In genomic region chr6:33576668-33577067, GRCh38 we compare ENCODE assay signal across 10 cellular contexts. TPM values are rescaled to one million over a fixed set of nuclear protein-coding genes. Genes with fewer than 3 reads are reported as not detected.
DNase-seq lines count a peak whose midpoint lies in the region; ATAC-seq and TF ChIP-seq lines count a peak whose summit lies in the region.
"Had no signal": no experiment of that assay in that cellular context is flagged by ENCODE, and none has a peak within 500 bp of the region (broad histone marks: within the 10 kb centered on the region; RNA-seq: fewer than 3 reads in every experiment).

No MANE protein-coding gene starts in this region.

- TF ChIP-seq CTCF in lung (IDR thresholded peaks at IDR 0.05; ENCODE audit: control extremely low read depth, extremely low read depth) (no peak), type B pancreatic cell (conservative IDR thresholded peaks at IDR 0.05) (no peak), GM13976 (IDR thresholded peaks at IDR 0.05; ENCODE audit: borderline replicate concordance, control extremely low read depth, extremely low read depth, insufficient read depth, missing control alignments) (no peak)

- H3K9me3 ChIP-seq in lung (ENCODE audit: control insufficient read depth in 2 of 2, insufficient read depth in 1 of 2, low read length in 1 of 2), result no peaks in the 10 kb centered on the region
- H3K9me3 ChIP-seq: right lobe of liver had no signal

- peak overlapping the region; percentile 94 for H3K4me3 Mint-ChIP-seq in activated naive CD4-positive, alpha-beta T cell treated with anti-CD3 and anti-CD28 coated beads, Interleukin-2, amount 10 ng/mL, durations not matched to agents 7 days and 5 days
- no peak overlapping the region for H3K4me3 Mint-ChIP-seq in activated naive CD8-positive, alpha-beta T cell treated with anti-CD3 and anti-CD28 coated beads for 36 hours
- H3K4me3 Mint-ChIP-seq in type B pancreatic cell, result peak overlapping the region; percentile 45

- in situ Hi-C loops in GM13976 (cut with MboI; ENCODE audit: low sequenced_read_pairs, unreplicated experiment), result no loop called here

- no peaks in the 10 kb centered on the region for H3K27me3 ChIP-seq in lung (ENCODE audit: control insufficient read depth, insufficient read depth)
- H3K27me3 ChIP-seq: right lobe of liver had no signal

- 85% methylated on average over 11 of the region's 11 CpGs for WGBS in lung, 2 donors

- H3K36me3 Mint-ChIP-seq in activated naive CD4-positive, alpha-beta T cell treated with anti-CD3 and anti-CD28 coated beads, Interleukin-2, amount 10 ng/mL, durations not matched to agents 7 days and 5 days, result peaks cover 50% of the 10 kb centered on the region
- H3K36me3 Mint-ChIP-seq in activated naive CD8-positive, alpha-beta T cell treated with anti-CD3 and anti-CD28 coated beads for 36 hours, result peaks cover 20% of the 10 kb centered on the region
- no peaks in the 10 kb centered on the region for H3K36me3 Mint-ChIP-seq in type B pancreatic cell

- peaks cover 3 to 13% of the 10 kb centered on the region in 2 donors for H3K4me1 ChIP-seq in lung (ENCODE audit: control insufficient read depth in 2 of 2, insufficient read depth in 2 of 2, low read length in 2 of 2)

- ATAC-seq in lung (ENCODE audit: insufficient read depth, low FRiP score), result no peak

- DNase-seq in activated naive CD4-positive, alpha-beta T cell treated with anti-CD3 and anti-CD28 coated beads, Interleukin-2, amount 10 ng/mL, durations not matched to agents 7 days and 5 days, result no peak
- no peak for DNase-seq in activated naive CD4-positive, alpha-beta T cell (lab: John Stamatoyannopoulos, UW)
- no peak for DNase-seq in activated naive CD8-positive, alpha-beta T cell treated with anti-CD3 and anti-CD28 coated beads for 36 hours
- DNase-seq in lung (ENCODE audit: low spot score) (no peak), type B pancreatic cell (ENCODE audit: extremely low spot score, unreplicated experiment) (no peak), GM13976 (ENCODE audit: low spot score) (no peak), amygdala (lab: John Stamatoyannopoulos, UW) (no peak), COLO668 (lab: John Stamatoyannopoulos, UW; ENCODE audit: unreplicated experiment) (no peak)
- DNase-seq: NCI-H1930 had no signal

- CTCF ChIA-PET in activated naive CD4-positive, alpha-beta T cell treated with anti-CD3 and anti-CD28 coated beads, Interleukin-2, amount 10 ng/mL, durations not matched to agents 7 days and 5 days (lab: Charles Lee), result interaction anchor here (0.9 to 1.0 kb wide), 2 partner anchors 10 to 122 kb away, joined by 3 read pairs; partner anchors contain the start of gene ZBTB9

- H3K9me3 Mint-ChIP-seq in activated naive CD4-positive, alpha-beta T cell treated with anti-CD3 and anti-CD28 coated beads, Interleukin-2, amount 10 ng/mL, durations not matched to agents 7 days and 5 days, result no peaks in the 10 kb centered on the region
- no peaks in the 10 kb centered on the region for H3K9me3 Mint-ChIP-seq in activated naive CD8-positive, alpha-beta T cell treated with anti-CD3 and anti-CD28 coated beads for 36 hours
- no peaks in the 10 kb centered on the region for H3K9me3 Mint-ChIP-seq in type B pancreatic cell

- peaks cover 59% of the 10 kb centered on the region for H3K4me1 Mint-ChIP-seq in activated naive CD4-positive, alpha-beta T cell treated with anti-CD3 and anti-CD28 coated beads, Interleukin-2, amount 10 ng/mL, durations not matched to agents 7 days and 5 days
- peaks cover 33% of the 10 kb centered on the region for H3K4me1 Mint-ChIP-seq in activated naive CD8-positive, alpha-beta T cell treated with anti-CD3 and anti-CD28 coated beads for 36 hours
- H3K4me1 Mint-ChIP-seq in type B pancreatic cell (ENCODE audit: unreplicated experiment), result peaks cover 20% of the 10 kb centered on the region

- peak overlapping the region; percentile 94 for H3K27ac Mint-ChIP-seq in activated naive CD4-positive, alpha-beta T cell treated with anti-CD3 and anti-CD28 coated beads, Interleukin-2, amount 10 ng/mL, durations not matched to agents 7 days and 5 days
- peak overlapping the region; percentile 48 for H3K27ac Mint-ChIP-seq in activated naive CD8-positive, alpha-beta T cell treated with anti-CD3 and anti-CD28 coated beads for 36 hours
- no peak overlapping the region for H3K27ac Mint-ChIP-seq in type B pancreatic cell

- H3K27me3 Mint-ChIP-seq in activated naive CD4-positive, alpha-beta T cell treated with anti-CD3 and anti-CD28 coated beads, Interleukin-2, amount 10 ng/mL, durations not matched to agents 7 days and 5 days, result no peaks in the 10 kb centered on the region
- H3K27me3 Mint-ChIP-seq in activated naive CD8-positive, alpha-beta T cell treated with anti-CD3 and anti-CD28 coated beads for 36 hours, result no peaks in the 10 kb centered on the region
- no peaks in the 10 kb centered on the region for H3K27me3 Mint-ChIP-seq in type B pancreatic cell

- peak overlapping the region; percentile 27 to 74 for H3K27ac ChIP-seq in lung (ENCODE audit: low read depth in 1 of 2, low read length in 1 of 2)

- H3K4me3 ChIP-seq in lung, result no peak overlapping the region
- H3K4me3 ChIP-seq: right lobe of liver had no signal

- peaks cover 10 to 33% of the 10 kb centered on the region in 2 donors for H3K36me3 ChIP-seq in lung (ENCODE audit: control insufficient read depth in 2 of 2, insufficient read depth in 2 of 2, low read length in 2 of 2)

RNA-seq across cellular contexts. Expression of gene BAK1, which starts 3.4 kb away (rescaled TPM):
- total RNA-seq in activated naive CD8-positive, alpha-beta T cell treated with anti-CD3 and anti-CD28 coated beads for 36 hours, result 10 to 100 TPM; 32.0 to 34.3 TPM
- total RNA-seq in lung (10 to 100 TPM in 1 of 2 donors, 1 to 10 TPM in 1; 7.4 to 23.2 TPM), type B pancreatic cell (ENCODE audit: low replicate concordance) (27.3 and 37.0 TPM in 2 replicates)
- polyA plus RNA-seq in lung, result 10 to 100 TPM; 14.6 to 25.6 TPM

RNA-seq across cellular contexts. Expression of gene ITPR3, which starts 44.5 kb away (rescaled TPM):
- 10 to 100 TPM; 35.5 to 36.6 TPM for total RNA-seq in activated naive CD8-positive, alpha-beta T cell treated with anti-CD3 and anti-CD28 coated beads for 36 hours
- 10 to 100 TPM; 39.7 to 89.5 TPM for total RNA-seq in lung
- 10 to 100 TPM; 36.7 to 49.1 TPM for polyA plus RNA-seq in lung
- 24.6 and 56.1 TPM in 2 replicates for total RNA-seq in type B pancreatic cell (ENCODE audit: low replicate concordance)
